In genomic region chr11:85903406-85903805, GRCh38 we compare ENCODE assay signal across 29 cellular contexts. TPM values are rescaled to one million over a fixed set of nuclear protein-coding genes. Genes with fewer than 3 reads are reported as not detected.
"Had no signal": no experiment of that assay in that cellular context is flagged by ENCODE, and none has a peak within 500 bp of the region (broad histone marks: within the 10 kb centered on the region; RNA-seq: fewer than 3 reads in every experiment).

No MANE protein-coding gene starts in this region.

- H3K27ac ChIP-seq: esophagus squamous epithelium, heart right ventricle, left lung, prostate gland, right atrium auricular region, skin epidermis, spleen, testis, tibial artery, upper lobe of left lung had no signal

- H3K4me1 ChIP-seq: esophagus squamous epithelium, left lung, prostate gland, right atrium auricular region, spleen, testis, tibial artery, upper lobe of left lung had no signal

- H3K36me3 ChIP-seq: esophagus squamous epithelium, heart right ventricle, left lung, prostate gland, right atrium auricular region, spleen, tibial artery, upper lobe of left lung had no signal

- ATAC-seq: heart right ventricle; left cardiac atrium; left lung; naive thymus-derived CD4-positive, alpha-beta T cell; sciatic nerve; stimulated activated naive CD8-positive, alpha-beta T cell treated with anti-CD3 and anti-CD28 coated beads, Interleukin-15, Interleukin-2, amounts not matched to agents 100 U/mL and 50 U/mL, for 24 hours had no signal

- H3K4me3 ChIP-seq: esophagus squamous epithelium, heart right ventricle, left lung, prostate gland, right atrium auricular region, skin epidermis, spleen, testis, tibial artery, upper lobe of left lung had no signal

- DNase-seq: effector memory CD4-positive, alpha-beta T cell; erythroblast; esophagus squamous epithelium; foreskin melanocyte; glutamatergic neuron; heart right ventricle; hippocampal formation; left cardiac atrium; left lung; mesenchymal stem cell; midbrain; naive thymus-derived CD4-positive, alpha-beta T cell; nucleus accumbens; spleen; stimulated activated CD4-positive, alpha-beta T cell treated with anti-CD3 and anti-CD28 coated beads, Interleukin-4, amount 100 ng/mL, for 4 hours; stimulated activated naive CD8-positive, alpha-beta T cell treated with anti-CD3 and anti-CD28 coated beads, Interleukin-15, Interleukin-2, amounts not matched to agents 100 U/mL and 50 U/mL, for 24 hours; substantia nigra; testis; tibial artery; upper lobe of left lung had no signal

- H3K27me3 ChIP-seq: esophagus squamous epithelium, heart right ventricle, left lung, right atrium auricular region, spleen, testis, tibial artery, upper lobe of left lung had no signal

RNA-seq across cellular contexts. Expression of gene CCDC83, which starts 48.2 kb away (rescaled TPM):
- total RNA-seq: esophagus squamous epithelium; heart right ventricle; kidney epithelial cell; left cardiac atrium; left lung; lower leg skin; lung microvascular endothelial cell; mucosa of gallbladder; naive thymus-derived CD4-positive, alpha-beta T cell; osteocyte; right atrium auricular region; sciatic nerve; spleen; upper lobe of left lung had no signal
- polyA plus RNA-seq: heart right ventricle; naive thymus-derived CD4-positive, alpha-beta T cell; spleen had no signal
